In genomic region chr5:138180841-138181240, GRCh38 we compare ENCODE assay signal across 24 cellular contexts. TPM values are rescaled to one million over a fixed set of nuclear protein-coding genes. Genes with fewer than 3 reads are reported as not detected.
DNase-seq lines count a peak whose midpoint lies in the region; ATAC-seq and TF ChIP-seq lines count a peak whose summit lies in the region.
"Had no signal": no experiment of that assay in that cellular context is flagged by ENCODE, and none has a peak within 500 bp of the region (broad histone marks: within the 10 kb centered on the region; RNA-seq: fewer than 3 reads in every experiment).

No MANE protein-coding gene starts in this region.

- no peak overlapping the region for H3K27ac Mint-ChIP-seq in neural progenitor cell
- H3K27ac Mint-ChIP-seq in naive thymus-derived CD4-positive, alpha-beta T cell: no peak overlapping the region
- H3K27ac Mint-ChIP-seq: activated CD8-positive, alpha-beta T cell treated with anti-CD3 and anti-CD28 coated beads for 36 hours; activated T-helper 17 cell treated with anti-CD3 and anti-CD28 coated beads, Interleukin-2, amount 50 U/mL, for 72 hours; H9; stimulated activated naive CD8-positive, alpha-beta T cell treated with anti-CD3 and anti-CD28 coated beads, Interleukin-15, Interleukin-2, amounts not matched to agents 100 ng/mL and 50 ng/mL, for 24 hours; T-helper 1 cell treated with Interleukin-12 subunit alpha and Interleukin-12 subunit beta and Interleukin-4 antibody, amounts not matched to agents 30 μg/mL and 1 μg/mL, for 36 hours had no signal

- WGBS in SK-N-SH (ENCODE audit: low lambda C conversion rate): 82% methylated on average over 5 of the region's 5 CpGs

- H3K9me3 ChIP-seq in SK-N-SH: no peaks in the 10 kb centered on the region
- H3K9me3 ChIP-seq in SU-DHL-6 (ENCODE audit: insufficient read depth, low read length): no peaks in the 10 kb centered on the region
- no peaks in the 10 kb centered on the region for H3K9me3 ChIP-seq in neural progenitor cell (ENCODE audit: low read depth)
- no peaks in the 10 kb centered on the region for H3K9me3 ChIP-seq in naive thymus-derived CD4-positive, alpha-beta T cell (ENCODE audit: control insufficient read depth in 2 of 3, low read length in 3 of 3)
- H3K9me3 ChIP-seq: colonic mucosa, thoracic aorta had no signal

- H3K27me3 ChIP-seq in SK-N-SH (ENCODE audit: insufficient read depth) (no peaks in the 10 kb centered on the region), SU-DHL-6 (ENCODE audit: low read length) (no peaks in the 10 kb centered on the region), neural progenitor cell (no peaks in the 10 kb centered on the region)
- H3K27me3 ChIP-seq in naive thymus-derived CD4-positive, alpha-beta T cell (ENCODE audit: control insufficient read depth in 2 of 2, insufficient read depth in 2 of 2, low read length in 2 of 2): no peaks in the 10 kb centered on the region
- H3K27me3 ChIP-seq: colonic mucosa had no signal

- H3K4me1 ChIP-seq in SK-N-SH (ENCODE audit: control insufficient read depth in 1 of 2, insufficient read depth in 2 of 2, low read depth in 1 of 2, low read length in 1 of 2) (peaks cover 0 to 13% of the 10 kb centered on the region in 2 experiments; a peak in 2 of 4 replicates), neural progenitor cell (peaks cover 14% of the 10 kb centered on the region)
- peaks cover 10 to 15% of the 10 kb centered on the region in 2 donors for H3K4me1 ChIP-seq in naive thymus-derived CD4-positive, alpha-beta T cell (ENCODE audit: control insufficient read depth in 2 of 2, insufficient read depth in 2 of 2, low read length in 2 of 2)

- H3K79me2 ChIP-seq in SK-N-SH (ENCODE audit: insufficient read depth) (peaks cover 55% of the 10 kb centered on the region), SU-DHL-6 (ENCODE audit: insufficient read depth, low read length) (peaks cover 32% of the 10 kb centered on the region), neural progenitor cell (ENCODE audit: low read depth) (peaks cover 51% of the 10 kb centered on the region)

- no peak for ATAC-seq in SK-N-SH treated with all-trans-retinoic acid at 6 μM for 48 hours
- ATAC-seq in naive thymus-derived CD4-positive, alpha-beta T cell: no peak
- ATAC-seq: activated T-helper 17 cell treated with anti-CD3 and anti-CD28 coated beads, Interleukin-2, amount 50 U/mL, for 72 hours; left ventricle myocardium superior had no signal

- no peak for TF ChIP-seq RAD21 in SK-N-SH (IDR thresholded peaks at IDR 0.05; ENCODE audit: low read length)

- H4K20me1 ChIP-seq in SK-N-SH (ENCODE audit: insufficient read depth): peaks cover 6% of the 10 kb centered on the region; the same call in 1 of the 2 replicates
- H4K20me1 ChIP-seq in SU-DHL-6 (ENCODE audit: low read depth, low read length): no peaks in the 10 kb centered on the region
- peaks cover 18% of the 10 kb centered on the region for H4K20me1 ChIP-seq in neural progenitor cell (ENCODE audit: low read depth)

- H3K9me2 ChIP-seq in SK-N-SH (no peaks in the 10 kb centered on the region), SU-DHL-6 (replicated peaks; ENCODE audit: insufficient read depth, low read length) (no peaks in the 10 kb centered on the region)

- H3K9me3 Mint-ChIP-seq in neural progenitor cell: no peaks in the 10 kb centered on the region
- H3K9me3 Mint-ChIP-seq in naive thymus-derived CD4-positive, alpha-beta T cell: no peaks in the 10 kb centered on the region
- H3K9me3 Mint-ChIP-seq: activated CD8-positive, alpha-beta T cell treated with anti-CD3 and anti-CD28 coated beads for 36 hours; activated T-helper 17 cell treated with anti-CD3 and anti-CD28 coated beads, Interleukin-2, amount 50 U/mL, for 72 hours; CD4-positive, alpha-beta memory T cell; H9; IgD-negative memory B cell; stimulated activated naive CD8-positive, alpha-beta T cell treated with anti-CD3 and anti-CD28 coated beads, Interleukin-15, Interleukin-2, amounts not matched to agents 100 ng/mL and 50 ng/mL, for 24 hours; T-helper 1 cell treated with Interleukin-12 subunit alpha and Interleukin-12 subunit beta and Interleukin-4 antibody, amounts not matched to agents 30 μg/mL and 1 μg/mL, for 36 hours had no signal

- no peaks in the 10 kb centered on the region for H3K27me3 Mint-ChIP-seq in neural progenitor cell (ENCODE audit: insufficient read depth, low read depth)
- no peaks in the 10 kb centered on the region for H3K27me3 Mint-ChIP-seq in naive thymus-derived CD4-positive, alpha-beta T cell
- H3K27me3 Mint-ChIP-seq: activated CD8-positive, alpha-beta T cell treated with anti-CD3 and anti-CD28 coated beads for 36 hours; activated T-helper 17 cell treated with anti-CD3 and anti-CD28 coated beads, Interleukin-2, amount 50 U/mL, for 72 hours; CD4-positive, alpha-beta memory T cell; IgD-negative memory B cell; stimulated activated naive CD8-positive, alpha-beta T cell treated with anti-CD3 and anti-CD28 coated beads, Interleukin-15, Interleukin-2, amounts not matched to agents 100 ng/mL and 50 ng/mL, for 24 hours had no signal

- intact Hi-C loops in naive thymus-derived CD4-positive, alpha-beta T cell (cut with micrococcal nuclease): loop anchor here (1.0 to 2.0 kb wide), 6 partner anchors 102 to 368 kb away; no protein-coding TSS in a partner anchor

- TF ChIP-seq CTCF in SK-N-SH (IDR thresholded peaks at IDR 0.05) (no peak), SU-DHL-6 (IDR thresholded peaks at IDR 0.05; ENCODE audit: insufficient read depth, low read length, poor library complexity, severe bottlenecking) (no peak), neural progenitor cell (IDR thresholded peaks at IDR 0.05) (no peak), GM10248 (IDR thresholded peaks at IDR 0.05; ENCODE audit: control extremely low read depth, extremely low read depth, low read depth, missing control alignments) (no peak)

- POLR2A ChIA-PET in SK-N-SH (lab: Yijun Ruan, JAX) (interaction anchor here (1.2 kb wide), 1 partner anchor 95 kb away, joined by 3 read pairs; no protein-coding TSS in a partner anchor), GM10248 (lab: Yijun Ruan, JAX) (no interaction called here)
- POLR2A ChIA-PET in naive thymus-derived CD4-positive, alpha-beta T cell (lab: Charles Lee): no interaction called here

- CTCF ChIA-PET in SK-N-SH (lab: Yijun Ruan, JAX): interaction anchor here (0.6 to 2.6 kb wide), 16 partner anchors 9 to 261 kb away, joined by 3 to 13 read pairs (median 4); partner anchors contain the start of genes KDM3B and REEP2
- CTCF ChIA-PET in GM10248 (lab: Yijun Ruan, JAX): interaction anchor here (0.6 to 4.8 kb wide), 12 partner anchors 8 to 322 kb away, joined by 3 to 32 read pairs (median 4); partner anchors contain the start of gene KDM3B
- CTCF ChIA-PET in naive thymus-derived CD4-positive, alpha-beta T cell (lab: Charles Lee): no interaction called here

- H2AFZ ChIP-seq in SK-N-SH (ENCODE audit: low read depth): no peak overlapping the region
- H2AFZ ChIP-seq in SU-DHL-6 (ENCODE audit: low read depth, low read length, severe bottlenecking): no peak overlapping the region
- no peak overlapping the region for H2AFZ ChIP-seq in neural progenitor cell (replicated peaks)

- H3K4me2 ChIP-seq in SK-N-SH: peak overlapping the region; percentile 95; the same call in 1 of the 2 replicates
- H3K4me2 ChIP-seq in SU-DHL-6 (ENCODE audit: low read depth, low read length, poor library complexity, severe bottlenecking): peak overlapping the region; percentile 75
- H3K4me2 ChIP-seq in neural progenitor cell: peak overlapping the region; percentile 97

- no peak for DNase-seq in SK-N-SH
- no peak for DNase-seq in neural progenitor cell (ENCODE audit: low spot score)
- DNase-seq in GM10248 (ENCODE audit: extremely low spot score): no peak
- DNase-seq in naive thymus-derived CD4-positive, alpha-beta T cell: no peak
- DNase-seq: 8988T; activated CD4-positive, alpha-beta T cell treated with anti-CD3 and anti-CD28 coated beads for 1 hour; activated naive CD4-positive, alpha-beta T cell treated with anti-CD3 and anti-CD28 coated beads, Interleukin-2, amount 50 U/mL, for 16 hours; amygdala; colonic mucosa; effector CD8-positive, alpha-beta T cell; H9; left ventricle myocardium superior had no signal

- H3K9ac ChIP-seq in SK-N-SH (no peak overlapping the region), SU-DHL-6 (ENCODE audit: low read length) (no peak overlapping the region), neural progenitor cell (no peak overlapping the region)

- H3K27ac ChIP-seq in SK-N-SH (ENCODE audit: low read depth in 2 of 2, low read length in 1 of 2): no peak overlapping the region
- H3K27ac ChIP-seq in SU-DHL-6 (ENCODE audit: low read depth, low read length): no peak overlapping the region
- H3K27ac ChIP-seq in neural progenitor cell: no peak overlapping the region
- H3K27ac ChIP-seq in naive thymus-derived CD4-positive, alpha-beta T cell (ENCODE audit: low read depth, low read length): no peak overlapping the region
- H3K27ac ChIP-seq: colonic mucosa, RWPE1, skin epidermis, thoracic aorta had no signal

- H3K4me3 ChIP-seq in SK-N-SH (ENCODE audit: low read depth in 2 of 2, low read length in 1 of 2) (no peak overlapping the region), SU-DHL-6 (ENCODE audit: insufficient read depth, low read length, poor library complexity, severe bottlenecking) (no peak overlapping the region), neural progenitor cell (peak overlapping the region; percentile 79)
- H3K4me3 ChIP-seq in naive thymus-derived CD4-positive, alpha-beta T cell (ENCODE audit: low read length): no peak overlapping the region
- H3K4me3 ChIP-seq: colonic mucosa, skin epidermis, thoracic aorta had no signal

- H3F3A ChIP-seq in SK-N-SH (replicated peaks; ENCODE audit: insufficient read depth) (peaks cover 9% of the 10 kb centered on the region), SU-DHL-6 (ENCODE audit: insufficient read depth) (0 out of 2 replicates have a peak, but pooled peaks cover 12% of the 10 kb centered on the region), neural progenitor cell (ENCODE audit: low read depth) (peaks cover 10% of the 10 kb centered on the region)

- H3K36me3 ChIP-seq in SK-N-SH (replicated peaks in 1 of 2; ENCODE audit: control insufficient read depth in 1 of 2, insufficient read depth in 2 of 2, low read length in 1 of 2) (peaks cover 30 to 46% of the 10 kb centered on the region in 2 experiments), SU-DHL-6 (ENCODE audit: low read length) (0 out of 2 replicates have a peak, but pooled peaks cover 2% of the 10 kb centered on the region), neural progenitor cell (peaks cover 14% of the 10 kb centered on the region)
- peaks cover 0 to 22% (median 0%) of the 10 kb centered on the region in 3 experiments for H3K36me3 ChIP-seq in naive thymus-derived CD4-positive, alpha-beta T cell (ENCODE audit: control insufficient read depth in 2 of 3, insufficient read depth in 3 of 3, low read length in 3 of 3)
- H3K36me3 ChIP-seq: colonic mucosa had no signal

- no peak overlapping the region for H3K4me3 Mint-ChIP-seq in neural progenitor cell
- no peak overlapping the region for H3K4me3 Mint-ChIP-seq in naive thymus-derived CD4-positive, alpha-beta T cell
- H3K4me3 Mint-ChIP-seq: activated CD8-positive, alpha-beta T cell treated with anti-CD3 and anti-CD28 coated beads for 36 hours; activated T-helper 17 cell treated with anti-CD3 and anti-CD28 coated beads, Interleukin-2, amount 50 U/mL, for 72 hours; stimulated activated naive CD8-positive, alpha-beta T cell treated with anti-CD3 and anti-CD28 coated beads, Interleukin-15, Interleukin-2, amounts not matched to agents 100 ng/mL and 50 ng/mL, for 24 hours; T-helper 1 cell treated with Interleukin-12 subunit alpha and Interleukin-12 subunit beta and Interleukin-4 antibody, amounts not matched to agents 30 μg/mL and 1 μg/mL, for 36 hours had no signal

- peaks cover 36% of the 10 kb centered on the region for H3K36me3 Mint-ChIP-seq in neural progenitor cell
- H3K36me3 Mint-ChIP-seq in naive thymus-derived CD4-positive, alpha-beta T cell: peaks cover 0 to 25% (median 0%) of the 10 kb centered on the region in 5 donors
- H3K36me3 Mint-ChIP-seq: IgD-negative memory B cell had no signal

- peaks cover 18% of the 10 kb centered on the region for H3K4me1 Mint-ChIP-seq in neural progenitor cell
- peaks cover 0 to 37% (median 10%) of the 10 kb centered on the region in 7 donors for H3K4me1 Mint-ChIP-seq in naive thymus-derived CD4-positive, alpha-beta T cell

- TF ChIP-seq EP300 in SK-N-SH (IDR thresholded peaks at IDR 0.05; ENCODE audit: borderline replicate concordance in 1 of 2, low read depth in 1 of 2, low read length in 1 of 2): no peak

RNA-seq across cellular contexts. Expression of gene KIF20A, which starts 1.9 kb away (rescaled TPM):
- 16.0 and 17.4 TPM in 2 replicates for polyA plus RNA-seq in SK-N-SH (2012; rRNA removed)
- polyA plus RNA-seq in SK-N-SH (2012; cell fraction: cytosol; rRNA removed): 12.8 and 17.5 TPM in 2 replicates
- 10.1 and 19.3 TPM in 2 replicates for polyA plus RNA-seq in SK-N-SH (2012; cell fraction: nucleus; rRNA removed)
- 128 and 158 TPM in 2 replicates for total RNA-seq in neural progenitor cell (ENCODE audit: low replicate concordance)
- 10 to 100 TPM in 1 of 5 experiments, under 1 TPM in 1, not detected in 3; 0.29 to 34.1 TPM for total RNA-seq in naive thymus-derived CD4-positive, alpha-beta T cell
- polyA plus RNA-seq in naive thymus-derived CD4-positive, alpha-beta T cell: not detected
- total RNA-seq: CD4-positive, alpha-beta memory T cell; mesenteric fat pad had no signal
- polyA plus RNA-seq: CD4-positive, alpha-beta memory T cell; IgD-negative memory B cell had no signal

RNA-seq across cellular contexts. Expression of gene BRD8, which starts 2.4 kb away (rescaled TPM):
- polyA plus RNA-seq in SK-N-SH (2012; rRNA removed): 46.2 and 64.4 TPM in 2 replicates
- polyA plus RNA-seq in SK-N-SH (2012; cell fraction: cytosol; rRNA removed): 39.7 and 41.2 TPM in 2 replicates
- polyA plus RNA-seq in SK-N-SH (2012; cell fraction: nucleus; rRNA removed): 74.6 and 144 TPM in 2 replicates
- 113 and 150 TPM in 2 replicates for total RNA-seq in neural progenitor cell (ENCODE audit: low replicate concordance)
- 10 to 100 TPM; 24.7 to 81.9 (median 66.1) TPM for total RNA-seq in naive thymus-derived CD4-positive, alpha-beta T cell
- 10 to 100 TPM; 27.1 to 34.7 TPM for polyA plus RNA-seq in naive thymus-derived CD4-positive, alpha-beta T cell

RNA-seq across cellular contexts. Expression of gene CDC23, which starts 32.3 kb away (rescaled TPM):
- polyA plus RNA-seq in SK-N-SH (2012; rRNA removed): 20.2 and 31.5 TPM in 2 replicates
- polyA plus RNA-seq in SK-N-SH (2012; cell fraction: cytosol; rRNA removed): 25.2 and 25.9 TPM in 2 replicates
- polyA plus RNA-seq in SK-N-SH (2012; cell fraction: nucleus; rRNA removed): 22.5 and 40.4 TPM in 2 replicates
- 62.8 and 83.3 TPM in 2 replicates for total RNA-seq in neural progenitor cell (ENCODE audit: low replicate concordance)
- 10 to 100 TPM; 13.0 to 39.6 (median 25.5) TPM for total RNA-seq in naive thymus-derived CD4-positive, alpha-beta T cell
- polyA plus RNA-seq in naive thymus-derived CD4-positive, alpha-beta T cell: 10 to 100 TPM; 15.5 to 29.0 TPM

RNA-seq across cellular contexts. Expression of gene NME5, which starts 41.6 kb away (rescaled TPM):
- 3.7 and 4.1 TPM in 2 replicates for polyA plus RNA-seq in SK-N-SH (2012; rRNA removed)
- 5.4 and 7.6 TPM in 2 replicates for polyA plus RNA-seq in SK-N-SH (2012; cell fraction: cytosol; rRNA removed)
- polyA plus RNA-seq in SK-N-SH (2012; cell fraction: nucleus; rRNA removed): 2.2 and 3.1 TPM in 2 replicates
- total RNA-seq in neural progenitor cell (ENCODE audit: low replicate concordance): 6.7 and 8.0 TPM in 2 replicates
- not detected for total RNA-seq in naive thymus-derived CD4-positive, alpha-beta T cell
- not detected for polyA plus RNA-seq in naive thymus-derived CD4-positive, alpha-beta T cell
- total RNA-seq: activated CD8-positive, alpha-beta T cell treated with anti-CD3 and anti-CD28 coated beads for 36 hours; activated T-helper 17 cell treated with anti-CD3 and anti-CD28 coated beads, Interleukin-2, amount 50 U/mL, for 72 hours; CD4-positive, alpha-beta memory T cell; colonic mucosa had no signal
- polyA plus RNA-seq: CD4-positive, alpha-beta memory T cell; IgD-negative memory B cell had no signal
